In the genomic region with DNA sequence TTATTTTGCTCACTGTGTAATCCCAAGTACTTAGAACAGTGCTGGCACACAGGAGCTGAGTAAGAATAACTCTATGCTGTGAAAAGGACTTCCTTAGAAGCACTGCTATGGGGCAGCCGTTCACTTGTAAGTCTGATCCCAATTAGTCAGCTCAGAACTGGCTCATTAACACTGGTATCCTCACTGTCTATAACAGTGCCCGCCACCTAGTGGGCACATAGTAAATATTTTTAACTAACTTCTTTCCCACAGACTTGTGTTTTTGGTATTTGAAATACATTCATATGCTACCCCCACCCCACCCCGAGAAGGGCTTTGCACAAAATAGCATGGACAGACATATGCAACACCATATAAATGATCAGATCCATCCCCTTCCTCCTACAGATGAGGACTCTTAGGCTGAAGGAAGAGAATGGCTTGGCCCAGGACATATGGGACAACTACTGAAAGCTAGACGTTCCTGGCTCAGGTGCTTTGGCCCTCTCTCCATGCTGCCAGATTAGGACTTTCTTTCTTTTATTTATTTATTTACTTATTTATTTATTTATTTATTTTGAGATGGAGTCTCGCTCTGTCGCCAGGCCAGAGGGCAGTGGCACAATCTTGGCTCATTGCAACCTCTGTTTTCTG, we compare ENCODE assay signal across 8 cellular contexts. TPM values are rescaled to one million over a fixed set of nuclear protein-coding genes. Genes with fewer than 3 reads are reported as not detected.
DNase-seq lines count a peak whose midpoint lies in the region; ATAC-seq and TF ChIP-seq lines count a peak whose summit lies in the region.

No MANE protein-coding gene starts in this region.

- peaks cover 37% of the 10 kb centered on the region for H3K36me3 ChIP-seq in IMR-90 (ENCODE audit: control insufficient read depth, insufficient read depth, low read length)
- peaks cover 0 to 54% (median 0%) of the 10 kb centered on the region in 3 donors for H3K36me3 ChIP-seq in Peyer's patch

- H3K27ac Mint-ChIP-seq in activated naive CD4-positive, alpha-beta T cell treated with anti-CD3 and anti-CD28 coated beads, Interleukin-2, amount 50 U/mL, for 24 hours: peak overlapping the region; percentile 31

- no peaks in the 10 kb centered on the region for H3K9me3 Mint-ChIP-seq in activated naive CD4-positive, alpha-beta T cell treated with anti-CD3 and anti-CD28 coated beads, Interleukin-2, amount 50 U/mL, for 24 hours

- TF ChIP-seq RAD21 in IMR-90 (IDR thresholded peaks at IDR 0.05; ENCODE audit: low read length): peak; percentile 16; the same call in 1 of the 2 replicates

- H4K5ac ChIP-seq in IMR-90 (ENCODE audit: low read depth, low read length): no peak overlapping the region

- peaks cover 3 to 9% of the 10 kb centered on the region in 2 experiments; a peak in 2 of 4 replicates for H3K79me1 ChIP-seq in IMR-90 (ENCODE audit: low read depth in 1 of 2, low read length in 2 of 2)

- H3K4me2 ChIP-seq in IMR-90 (ENCODE audit: low read depth, low read length): no peak overlapping the region

- H3K27me3 ChIP-seq in IMR-90 (ENCODE audit: control insufficient read depth, insufficient read depth, low read length): no peaks in the 10 kb centered on the region
- H3K27me3 ChIP-seq in Peyer's patch: no peaks in the 10 kb centered on the region

- no peak overlapping the region for H3K4ac ChIP-seq in IMR-90 (ENCODE audit: low read depth, low read length)

- no peak overlapping the region for H3K23ac ChIP-seq in IMR-90 (ENCODE audit: low read depth, low read length)

- no peak overlapping the region for H2BK120ac ChIP-seq in IMR-90 (ENCODE audit: low read depth, low read length)

- H3K56ac ChIP-seq in IMR-90 (ENCODE audit: extremely low read depth, insufficient read depth, low read length): no peak overlapping the region

- H2AK5ac ChIP-seq in IMR-90 (ENCODE audit: low read depth, low read length): no peak overlapping the region

- WGBS in IMR-90 (ENCODE audit: extremely low coverage in 2 of 2, insufficient read length in 1 of 2), 2 experiments: no CpG with 5 or more reads among the region's 6 CpGs

- no peak overlapping the region for H3K18ac ChIP-seq in IMR-90 (ENCODE audit: low read depth, low read length)

- H4K91ac ChIP-seq in IMR-90 (ENCODE audit: insufficient read depth, low read depth, low read length): no peak overlapping the region

- in situ Hi-C loops in IMR-90 (cut with MboI; ENCODE audit: low sequenced_read_pairs): no loop called here

- TF ChIP-seq POLR2A in IMR-90 (IDR thresholded peaks at IDR 0.05; ENCODE audit: low read depth, low read length) (no peak), Peyer's patch (IDR thresholded peaks at IDR 0.05) (no peak)

- H2BK5ac ChIP-seq in IMR-90 (ENCODE audit: low read depth, low read length, poor library complexity, severe bottlenecking): peak overlapping the region; percentile 12

- no TSS peak for BruUV-seq in IMR-90 (replicated peaks; lab: Mats Ljungman, UMichigan)

- peak; percentile 50 for TF ChIP-seq CTCF in IMR-90 (conservative IDR thresholded peaks at IDR 0.05; ENCODE audit: low read depth, low read length)
- peak in 5 of 6 experiments; percentile 26 to 62 (median 58) for TF ChIP-seq CTCF in Peyer's patch (IDR thresholded peaks at IDR 0.05)

- H3K4me3 ChIP-seq in IMR-90 (ENCODE audit: insufficient read depth, low read depth, low read length) (no peak overlapping the region), Peyer's patch (no peak overlapping the region)

- H2AFZ ChIP-seq in IMR-90 (replicated peaks; ENCODE audit: low read length, poor library complexity): no peak overlapping the region

- no peak overlapping the region for H2BK15ac ChIP-seq in IMR-90 (ENCODE audit: low read depth, low read length)

- H2BK20ac ChIP-seq in IMR-90 (ENCODE audit: low read depth, low read length): no peak overlapping the region

- H3K4me3 Mint-ChIP-seq in activated naive CD4-positive, alpha-beta T cell treated with anti-CD3 and anti-CD28 coated beads, Interleukin-2, amount 50 U/mL, for 24 hours: no peak overlapping the region

- peak; percentile 27 for ATAC-seq in GM21447 (IDR thresholded peaks at IDR 0.05; ENCODE audit: unreplicated experiment)
- peak; percentile 60 for ATAC-seq in IMR-90 (ENCODE audit: low read depth)
- peak; percentile 73 to 77 for ATAC-seq in left cardiac atrium
- peak; percentile 76 for ATAC-seq in sciatic nerve

- no peaks in the 10 kb centered on the region for H3K9me1 ChIP-seq in IMR-90 (ENCODE audit: insufficient read depth, low read length)

- no peak overlapping the region for H2AK9ac ChIP-seq in IMR-90 (replicated peaks; ENCODE audit: low read depth, low read length, poor library complexity)

- H3K14ac ChIP-seq in IMR-90 (replicated peaks; ENCODE audit: low read depth, low read length): no peak overlapping the region

- H3K9me3 ChIP-seq in IMR-90 (ENCODE audit: control insufficient read depth, insufficient read depth, low read length) (no peaks in the 10 kb centered on the region), Peyer's patch (no peaks in the 10 kb centered on the region)

- DNase-seq in DMS53 treated with DMSO at 0.1 percent for 48 hours (lab: John Stamatoyannopoulos, UW; ENCODE audit: unreplicated experiment) (peak; percentile 68), IMR-90 (peak; percentile 30), Peyer's patch (peak in 2 of 3 donors; percentile 22 to 64), left cardiac atrium (peak; percentile 40), sciatic nerve (ENCODE audit: low spot score) (peak; percentile 60), cortex of kidney (lab: John Stamatoyannopoulos, UW) (no peak)

- no peak overlapping the region for H3K9ac ChIP-seq in IMR-90 (ENCODE audit: low read depth, low read length)

- H4K8ac ChIP-seq in IMR-90 (ENCODE audit: low read depth in 2 of 2, low read length in 2 of 2): no peak overlapping the region

- POLR2A ChIA-PET in IMR-90 (lab: Charles Lee; ENCODE audit: unreplicated experiment): no interaction called here

- peaks cover 34% of the 10 kb centered on the region for H3K4me1 Mint-ChIP-seq in activated naive CD4-positive, alpha-beta T cell treated with anti-CD3 and anti-CD28 coated beads, Interleukin-2, amount 50 U/mL, for 24 hours

- peaks cover 2% of the 10 kb centered on the region for H3K4me1 ChIP-seq in IMR-90 (ENCODE audit: control insufficient read depth, insufficient read depth, low read length)
- H3K4me1 ChIP-seq in Peyer's patch: no peaks in the 10 kb centered on the region

- dilution Hi-C loops in IMR-90 (cut with HindIII; ENCODE audit: low sequenced_read_pairs, unreplicated experiment): loop anchor here (25.0 kb wide), 1 partner anchor 233 kb away; no protein-coding TSS in a partner anchor

- H3K27me3 Mint-ChIP-seq in activated naive CD4-positive, alpha-beta T cell treated with anti-CD3 and anti-CD28 coated beads, Interleukin-2, amount 50 U/mL, for 24 hours: peaks cover 4% of the 10 kb centered on the region

- peaks cover 3% of the 10 kb centered on the region; the same call in 1 of the 2 replicates for H4K20me1 ChIP-seq in IMR-90 (ENCODE audit: insufficient read depth, low read length)

- CTCF ChIA-PET in IMR-90 (lab: Yijun Ruan, JAX): interaction anchor here (0.6 to 1.5 kb wide), 7 partner anchors 18 to 283 kb away, joined by 3 to 6 read pairs (median 3); no protein-coding TSS in a partner anchor

- H3K27ac ChIP-seq in IMR-90 (ENCODE audit: insufficient read depth, low read length) (no peak overlapping the region), Peyer's patch (no peak overlapping the region)

- H3K36me3 Mint-ChIP-seq in activated naive CD4-positive, alpha-beta T cell treated with anti-CD3 and anti-CD28 coated beads, Interleukin-2, amount 50 U/mL, for 24 hours: no peaks in the 10 kb centered on the region

- intact Hi-C loops in IMR-90 (cut with micrococcal nuclease): no loop called here
- intact Hi-C loops in left cardiac atrium (cut with DNase I): loop anchor here (2.0 to 10.0 kb wide), 3 partner anchors 131 to 237 kb away; no protein-coding TSS in a partner anchor
- intact Hi-C loops in sciatic nerve (cut with DNase I): no loop called here

TF ChIP-seq in IMR-90, 13 proteins besides CTCF, POLR2A, EP300 and RAD21:
- no peak for TF ChIP-seq RFX5 (IDR thresholded peaks at IDR 0.05; ENCODE audit: low read depth, low read length)
- TF ChIP-seq MAZ (IDR thresholded peaks at IDR 0.05; ENCODE audit: borderline replicate concordance, low read depth, low read length): no peak
- TF ChIP-seq CEBPB (IDR thresholded peaks at IDR 0.05; ENCODE audit: low read depth, low read length): no peak
- TF ChIP-seq SMC3 (IDR thresholded peaks at IDR 0.05; ENCODE audit: low read depth, low read length): peak; percentile 23; the same call in 1 of the 2 replicates
- TF ChIP-seq RCOR1 (IDR thresholded peaks at IDR 0.05; ENCODE audit: insufficient replicate concordance, low read length): no peak

RNA-seq across cellular contexts. Expression of gene DST, which starts 47.1 kb away (rescaled TPM):
- total RNA-seq in IMR-90 (2012; rRNA removed) (452 and 544 TPM in 2 replicates), Peyer's patch (100 to 1,000 TPM; 243 to 320 (median 285) TPM), left cardiac atrium (100 to 1,000 TPM; 190 to 213 TPM), sciatic nerve (526 TPM)
- 80.7 and 97.7 TPM in 2 replicates for polyA plus RNA-seq in IMR-90 (2012; rRNA removed)
- polyA plus RNA-seq in IMR-90 (2012; cell fraction: cytosol; rRNA removed): 12.6 and 26.5 TPM in 2 replicates
- polyA plus RNA-seq in IMR-90 (2012; cell fraction: nucleus; rRNA removed; ENCODE audit: low replicate concordance): 183 and 380 TPM in 2 replicates

Comparison
In these comparisons a context has a peak if more than half of its experiments do, and no peak if none do; other contexts are left out.
1. intact Hi-C loops: an anchor here in left cardiac atrium (2.0 to 10.0 kb wide); none called in IMR-90 and sciatic nerve.